Comparison of ENCODE assay signal across 10 cellular contexts in genomic region chr4:36310793-36311192, GRCh38. TPM values are rescaled to one million over a fixed set of nuclear protein-coding genes. Genes with fewer than 3 reads are reported as not detected.
DNase-seq lines count a peak whose midpoint lies in the region; ATAC-seq, FAIRE-seq and TF ChIP-seq lines count a peak whose summit lies in the region.
"Had no signal": no experiment of that assay in that cellular context is flagged by ENCODE, and none has a peak within 500 bp of the region (broad histone marks: within the 10 kb centered on the region; RNA-seq: fewer than 3 reads in every experiment).

No MANE protein-coding gene starts in this region.

- 64 to 73% methylated on average over 8 of the region's 8 CpGs for WGBS in pancreas, 2 donors

- DNase-seq in pancreas (peak in 1 of 6 donors; percentile 30), NCI-H2029 treated with DMSO at 0.1 percent for 48 hours (lab: John Stamatoyannopoulos, UW) (no peak), dermis blood vessel endothelial cell (no peak), glomerular visceral epithelial cell (ENCODE audit: extremely low spot score) (no peak)
- DNase-seq in activated effector memory CD4-positive, alpha-beta T cell treated with Interleukin-2 at 50 U/mL for 16 hours: no peak

- intact Hi-C loops in pancreas (cut with DNase I): no loop called here

- peaks cover 11% of the 10 kb centered on the region for H3K36me3 Mint-ChIP-seq in T-helper 1 cell treated with Interleukin-12 subunit alpha and Interleukin-12 subunit beta and Interleukin-4 antibody, amounts not matched to agents 30 μg/mL and 1 μg/mL, for 36 hours (ENCODE audit: low read depth)
- H3K36me3 Mint-ChIP-seq: brain had no signal

- no peaks in the 10 kb centered on the region for H3K27me3 ChIP-seq in pancreas

- no peaks in the 10 kb centered on the region for H3K36me3 ChIP-seq in pancreas

- H3K4me3 Mint-ChIP-seq in T-helper 1 cell treated with Interleukin-12 subunit alpha and Interleukin-12 subunit beta and Interleukin-4 antibody, amounts not matched to agents 30 μg/mL and 1 μg/mL, for 36 hours: peak overlapping the region; percentile 19
- H3K4me3 Mint-ChIP-seq: brain had no signal

- FAIRE-seq in pancreas (lab: Jason Lieb, UNC): no peak

- ATAC-seq in GM19324 (IDR thresholded peaks at IDR 0.05; ENCODE audit: low FRiP score, unreplicated experiment): peak; percentile 98
- peak; percentile 93 for ATAC-seq in HG03025 (IDR thresholded peaks at IDR 0.05; ENCODE audit: low FRiP score, unreplicated experiment)
- ATAC-seq in pancreas: peak in 3 of 4 donors; percentile 29 to 71 (median 65)

- H3K4me1 ChIP-seq in pancreas: no peaks in the 10 kb centered on the region

- peaks cover 10% of the 10 kb centered on the region for H3K9me3 Mint-ChIP-seq in T-helper 1 cell treated with Interleukin-12 subunit alpha and Interleukin-12 subunit beta and Interleukin-4 antibody, amounts not matched to agents 30 μg/mL and 1 μg/mL, for 36 hours
- H3K9me3 Mint-ChIP-seq: brain had no signal

- H3K27me3 Mint-ChIP-seq in T-helper 1 cell treated with Interleukin-12 subunit alpha and Interleukin-12 subunit beta and Interleukin-4 antibody, amounts not matched to agents 30 μg/mL and 1 μg/mL, for 36 hours (ENCODE audit: low read depth): no peaks in the 10 kb centered on the region
- H3K27me3 Mint-ChIP-seq: brain had no signal

- no peak for TF ChIP-seq CTCF in pancreas (IDR thresholded peaks at IDR 0.05)

- H3K27ac ChIP-seq in pancreas: no peak overlapping the region
- H3K27ac ChIP-seq: KMS-11 had no signal

- H3K4me3 ChIP-seq in pancreas: no peak overlapping the region

- H3K27ac Mint-ChIP-seq in T-helper 1 cell treated with Interleukin-12 subunit alpha and Interleukin-12 subunit beta and Interleukin-4 antibody, amounts not matched to agents 30 μg/mL and 1 μg/mL, for 36 hours: peak overlapping the region; percentile 35
- H3K27ac Mint-ChIP-seq: brain had no signal

- H3K9me3 ChIP-seq in pancreas: no peaks in the 10 kb centered on the region

- H3K4me1 Mint-ChIP-seq in T-helper 1 cell treated with Interleukin-12 subunit alpha and Interleukin-12 subunit beta and Interleukin-4 antibody, amounts not matched to agents 30 μg/mL and 1 μg/mL, for 36 hours (ENCODE audit: low read depth): peaks cover 31% of the 10 kb centered on the region
- H3K4me1 Mint-ChIP-seq: brain had no signal

RNA-seq across cellular contexts. Expression of gene DTHD1, which starts 29.4 kb away (rescaled TPM):
- under 1 TPM in 4 of 6 donors, not detected in 2; 0.09 to 0.12 (median 0.09) TPM for total RNA-seq in pancreas
- polyA plus RNA-seq in pancreas: not detected
- not detected in 2 replicates for total RNA-seq in dermis blood vessel endothelial cell
